In the genomic region with DNA sequence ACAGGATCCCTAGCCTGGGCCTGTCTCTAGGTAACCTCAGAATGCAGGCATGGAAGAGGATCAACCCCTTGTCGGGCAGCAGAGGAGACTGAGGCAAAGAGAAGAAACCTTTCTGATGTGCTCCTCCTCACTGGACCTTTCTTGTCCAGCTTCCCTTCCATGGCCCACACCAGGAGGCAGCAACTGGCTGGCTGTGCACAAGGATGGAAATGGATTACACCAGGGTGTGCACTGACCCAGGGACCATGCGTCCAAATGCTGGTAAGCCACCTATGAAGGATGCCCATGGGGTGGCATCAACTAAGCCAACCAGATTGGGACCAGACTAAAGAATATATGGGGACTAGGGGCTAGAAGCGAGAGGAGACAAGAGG, we compare ENCODE assay signal across 11 cellular contexts.
"Had no signal": no experiment of that assay in that cellular context is flagged by ENCODE, and none has a peak within 500 bp of the region (broad histone marks: within the 10 kb centered on the region; RNA-seq: fewer than 3 reads in every experiment).

No MANE protein-coding gene starts in this region.

- H3K27ac ChIP-seq: ovary, uterus had no signal

- H3K27ac Mint-ChIP-seq: activated CD4-positive, alpha-beta memory T cell treated with anti-CD3 and anti-CD28 coated beads for 36 hours; activated naive CD8-positive, alpha-beta T cell treated with anti-CD3 and anti-CD28 coated beads, Interleukin-2, amount 10 ng/mL, durations not matched to agents 7 days and 5 days; activated T-cell treated with anti-CD3 and anti-CD28 coated beads, Interleukin-2, amount 50 U/mL, for 72 hours; memory B cell had no signal

- H3K4me1 Mint-ChIP-seq: neural crest cell had no signal

- H3K4me1 ChIP-seq: uterus had no signal

- H3K9me3 Mint-ChIP-seq: activated T-cell treated with anti-CD3 and anti-CD28 coated beads, Interleukin-2, amount 50 U/mL, for 72 hours; memory B cell; neural crest cell had no signal

- H3K27me3 Mint-ChIP-seq: activated CD4-positive, alpha-beta memory T cell treated with anti-CD3 and anti-CD28 coated beads for 36 hours; activated naive CD8-positive, alpha-beta T cell treated with anti-CD3 and anti-CD28 coated beads, Interleukin-2, amount 10 ng/mL, durations not matched to agents 7 days and 5 days; memory B cell had no signal

- H3K4me3 ChIP-seq: ovary, skin epidermis, uterus had no signal

- H3K4me3 Mint-ChIP-seq: activated CD4-positive, alpha-beta memory T cell treated with anti-CD3 and anti-CD28 coated beads for 36 hours; activated naive CD8-positive, alpha-beta T cell treated with anti-CD3 and anti-CD28 coated beads, Interleukin-2, amount 10 ng/mL, durations not matched to agents 7 days and 5 days; activated T-cell treated with anti-CD3 and anti-CD28 coated beads, Interleukin-2, amount 50 U/mL, for 72 hours; memory B cell; neural crest cell had no signal

- H3K27me3 ChIP-seq: ovary, uterus had no signal

- FAIRE-seq: bronchial epithelial cell, islet of Langerhans had no signal

- H3K36me3 ChIP-seq: ovary, uterus had no signal

- DNase-seq: activated naive CD8-positive, alpha-beta T cell treated with anti-CD3 and anti-CD28 coated beads, Interleukin-2, amount 10 ng/mL, durations not matched to agents 7 days and 5 days; foreskin melanocyte; ovary; uterus had no signal

- H3K36me3 Mint-ChIP-seq: activated CD4-positive, alpha-beta memory T cell treated with anti-CD3 and anti-CD28 coated beads for 36 hours had no signal

- H3K9me3 ChIP-seq: ovary, uterus had no signal
